21 cellular contexts compared by ENCODE assay signal in genomic region chr15:71674354-71674753, GRCh38.
"Had no signal": no experiment of that assay in that cellular context is flagged by ENCODE, and none has a peak within 500 bp of the region (broad histone marks: within the 10 kb centered on the region; RNA-seq: fewer than 3 reads in every experiment).

No MANE protein-coding gene starts in this region.

- H3K36me3 ChIP-seq: SJCRH30 had no signal

- ATAC-seq: SK-N-SH treated with all-trans-retinoic acid at 6 μM for 48 hours had no signal

- DNase-seq: KBM-7, MV-4-11, NCI-H1048, NCI-H1105, NCI-H1417, NCI-H1436 treated with DMSO at 0.1 percent for 48 hours, NCI-H187 treated with DMSO at 0.1 percent for 48 hours, NCI-H2029 treated with DMSO at 0.1 percent for 48 hours, NCI-H226, NCI-H446, NCI-H510A, NCI-H524 treated with DMSO at 0.1 percent for 48 hours, NCI-H69, NCI-H774, RPMI8226, SHP77 treated with DMSO at 0.1 percent for 48 hours, SJCRH30 had no signal

- FAIRE-seq: HTR-8/SVneo, RCC 7860 had no signal

- H3K27ac ChIP-seq: HL-60, SJCRH30 had no signal

- H3K27me3 ChIP-seq: SJCRH30 had no signal

- H3K4me3 ChIP-seq: SJCRH30 had no signal

- H3K9me3 ChIP-seq: SJCRH30 had no signal
